21 cellular contexts compared by ENCODE assay signal in genomic region chr7:133697585-133697984, GRCh38.
DNase-seq lines count a peak whose midpoint lies in the region; ATAC-seq, FAIRE-seq and TF ChIP-seq lines count a peak whose summit lies in the region.
"Had no signal": no experiment of that assay in that cellular context is flagged by ENCODE, and none has a peak within 500 bp of the region (broad histone marks: within the 10 kb centered on the region; RNA-seq: fewer than 3 reads in every experiment).

No MANE protein-coding gene starts in this region.

- POLR2A ChIA-PET in GM12878 (lab: Charles Lee), result interaction anchor here (0.5 kb wide), 1 partner anchor 13 kb away, joined by 4 read pairs; no protein-coding TSS in a partner anchor

- RAD21 ChIA-PET in GM12878 (lab: Charles Lee; ENCODE audit: unreplicated experiment), result no interaction called here

- H3K27ac Mint-ChIP-seq in GM23338 (0 out of 2 replicates have a peak overlapping the region, but pooled peaks have one; percentile 8), endodermal cell (no peak overlapping the region)
- H3K27ac Mint-ChIP-seq: B cell; CD14-positive monocyte; CD4-positive, alpha-beta T cell; CD8-positive, alpha-beta memory T cell had no signal

- BruUV-seq in GM12878 (replicated peaks; lab: Mats Ljungman, UMichigan), result no TSS peak

- H2AFZ ChIP-seq in GM23338 (no peak overlapping the region), GM12878 (ENCODE audit: control insufficient read depth, low read depth, low read length) (no peak overlapping the region)

- H2BK120ac ChIP-seq in mesendoderm (ENCODE audit: low read depth, low read length), result peak overlapping the region; percentile 82

- no peaks in the 10 kb centered on the region for H3K9me2 ChIP-seq in GM23338 (ENCODE audit: insufficient read depth)

- H3K36me3 ChIP-seq in GM23338 (ENCODE audit: insufficient read depth) (no peaks in the 10 kb centered on the region), GM12878 (ENCODE audit: control insufficient read depth in 2 of 2, insufficient read depth in 2 of 2, low read length in 1 of 2) (no peaks in the 10 kb centered on the region), mesendoderm (ENCODE audit: control insufficient read depth, insufficient read depth, low read length) (no peaks in the 10 kb centered on the region), endodermal cell (ENCODE audit: control insufficient read depth, insufficient read depth, low read length) (no peaks in the 10 kb centered on the region)
- H3K36me3 ChIP-seq: BLaER1 had no signal

- no peak overlapping the region for H4K5ac ChIP-seq in mesendoderm (ENCODE audit: low read length)

- H3K27me3 ChIP-seq in GM23338 (ENCODE audit: insufficient read depth) (no peaks in the 10 kb centered on the region), GM12878 (replicated peaks in 1 of 2; ENCODE audit: control insufficient read depth in 2 of 2, insufficient read depth in 2 of 2, low read length in 1 of 2) (no peaks in the 10 kb centered on the region), mesendoderm (ENCODE audit: insufficient read depth, low read length, poor library complexity) (no peaks in the 10 kb centered on the region), endodermal cell (ENCODE audit: control insufficient read depth, insufficient read depth, low read length, poor library complexity, severe bottlenecking) (no peaks in the 10 kb centered on the region)
- H3K27me3 ChIP-seq: BLaER1 had no signal

- H3K9me3 Mint-ChIP-seq in GM23338 (no peaks in the 10 kb centered on the region), endodermal cell (no peaks in the 10 kb centered on the region)
- H3K9me3 Mint-ChIP-seq: CD4-positive, alpha-beta T cell; CD8-positive, alpha-beta memory T cell had no signal

- no peaks in the 10 kb centered on the region for H3F3A ChIP-seq in GM23338 (replicated peaks; ENCODE audit: low read depth)

- no peak overlapping the region for H3K4me3 ChIP-seq in GM23338
- no peak overlapping the region for H3K4me3 ChIP-seq in GM12878
- no peak overlapping the region for H3K4me3 ChIP-seq in mesendoderm (ENCODE audit: low read length)
- no peak overlapping the region for H3K4me3 ChIP-seq in endodermal cell (ENCODE audit: low read length)
- H3K4me3 ChIP-seq: BLaER1 had no signal

- H3K4me2 ChIP-seq in GM23338 (no peak overlapping the region), GM12878 (ENCODE audit: control insufficient read depth, insufficient read depth) (no peak overlapping the region), mesendoderm (ENCODE audit: low read length) (no peak overlapping the region)
- H3K4me2 ChIP-seq: BLaER1 had no signal

- no peak overlapping the region for H3K18ac ChIP-seq in mesendoderm (ENCODE audit: low read length)

- TF ChIP-seq EP300 in GM12878 (IDR thresholded peaks at IDR 0.05; ENCODE audit: borderline replicate concordance in 1 of 2, control insufficient read depth in 1 of 2, low read depth in 2 of 2, low read length in 2 of 2), result no peak

- ATAC-seq in GM23338, result peak; percentile 50
- peak; percentile 43 for ATAC-seq in GM12878
- no peak for ATAC-seq in GM21447 (IDR thresholded peaks at IDR 0.05; ENCODE audit: unreplicated experiment)

- H3K4me1 ChIP-seq in GM23338 (ENCODE audit: insufficient read depth) (0 out of 2 replicates have a peak, but pooled peaks cover 3% of the 10 kb centered on the region), GM12878 (ENCODE audit: control insufficient read depth, insufficient read depth, low read length) (no peaks in the 10 kb centered on the region), mesendoderm (ENCODE audit: control insufficient read depth, low read depth, low read length) (no peaks in the 10 kb centered on the region), endodermal cell (ENCODE audit: control insufficient read depth, insufficient read depth, low read length) (peaks cover 12% of the 10 kb centered on the region)
- H3K4me1 ChIP-seq: BLaER1 had no signal

- DNase-seq in GM23338 (ENCODE audit: low spot score), result no peak
- no peak for DNase-seq in GM12878 (ENCODE audit: low read depth, low spot score)
- DNase-seq in mesendoderm, result peak; percentile 51
- DNase-seq in KG1 (lab: John Stamatoyannopoulos, UW), result no peak
- DNase-seq in T-helper 2 cell, result no peak
- DNase-seq in endodermal cell, result no peak
- DNase-seq: CD4-positive, alpha-beta T cell; CD8-positive, alpha-beta memory T cell; DMS 273 treated with DMSO at 0.1 percent for 48 hours; DMS79; GDM1; H7; HCEC 1CT had no signal

- CTCF ChIA-PET in GM12878 (lab: Yijun Ruan, JAX), result no interaction called here

- TF ChIP-seq CTCF in GM23338 (conservative IDR thresholded peaks at IDR 0.05; ENCODE audit: low read depth in 2 of 2) (no peak), GM12878 (IDR thresholded peaks at IDR 0.05 in 2 of 3, conservative IDR thresholded peaks at IDR 0.05 in 1 of 3; ENCODE audit: control insufficient read depth in 2 of 3, extremely low read depth in 1 of 3, insufficient read depth in 1 of 3, low read depth in 3 of 3, low read length in 3 of 3) (no peak), endodermal cell (conservative IDR thresholded peaks at IDR 0.05) (no peak)

- TF ChIP-seq POLR2A in GM12878 (IDR thresholded peaks at IDR 0.05; ENCODE audit: low read depth, low read length), result no peak

- no peak overlapping the region for H4K8ac ChIP-seq in mesendoderm (ENCODE audit: low read depth, low read length)

- no peaks in the 10 kb centered on the region for H3K79me1 ChIP-seq in mesendoderm (ENCODE audit: low read length)

- no peak overlapping the region for H3K27ac ChIP-seq in GM23338 (ENCODE audit: low read depth)
- H3K27ac ChIP-seq in GM12878 (ENCODE audit: control insufficient read depth, insufficient read depth), result no peak overlapping the region
- no peak overlapping the region for H3K27ac ChIP-seq in mesendoderm (ENCODE audit: low read depth, low read length)
- no peak overlapping the region for H3K27ac ChIP-seq in endodermal cell (ENCODE audit: low read depth, low read length)
- H3K27ac ChIP-seq: BLaER1 had no signal

- no peak for TF ChIP-seq RAD21 in GM12878 (IDR thresholded peaks at IDR 0.05; ENCODE audit: insufficient read depth, low read depth, low read length)

- no peak overlapping the region for H2BK15ac ChIP-seq in mesendoderm (replicated peaks; ENCODE audit: low read depth)

- FAIRE-seq in GM12878 (lab: Jason Lieb, UNC), result no peak
- FAIRE-seq: D721Med, GM12891, GM19239, H1 had no signal

- H3K4ac ChIP-seq in mesendoderm (ENCODE audit: low read depth, low read length), result no peak overlapping the region

- WGBS in GM12878 (ENCODE audit: insufficient coverage, insufficient replicate concordance, low lambda C conversion rate, missing lambda C conversion rate), result 97% methylated on average over 4 of the region's 4 CpGs
- WGBS in mesendoderm (ENCODE audit: extremely low coverage, insufficient coverage, low lambda C conversion rate), result no CpG with 5 or more reads among the region's 4 CpGs
- 71 to 95% methylated on average over 4 of the region's 4 CpGs for WGBS in endodermal cell (ENCODE audit: insufficient coverage in 1 of 2, insufficient read length in 1 of 2), 2 experiments

- H3K27me3 Mint-ChIP-seq in GM23338 (ENCODE audit: insufficient read depth, low read depth, poor library complexity) (no peaks in the 10 kb centered on the region), endodermal cell (ENCODE audit: insufficient read depth) (no peaks in the 10 kb centered on the region)
- H3K27me3 Mint-ChIP-seq: B cell; CD4-positive, alpha-beta T cell; CD8-positive, alpha-beta memory T cell had no signal

- no peak overlapping the region for H3K23ac ChIP-seq in mesendoderm (ENCODE audit: low read length)

- H2AK5ac ChIP-seq in mesendoderm (ENCODE audit: low read length), result no peak overlapping the region

- no peak overlapping the region for H2BK5ac ChIP-seq in mesendoderm (ENCODE audit: low read length)

- no peaks in the 10 kb centered on the region for H3K36me3 Mint-ChIP-seq in GM23338 (ENCODE audit: low read depth)
- H3K36me3 Mint-ChIP-seq in endodermal cell (ENCODE audit: low read depth), result peaks cover 5% of the 10 kb centered on the region

- H4K20me1 ChIP-seq in GM23338 (replicated peaks; ENCODE audit: insufficient read depth), result no peaks in the 10 kb centered on the region
- H4K20me1 ChIP-seq in GM12878 (ENCODE audit: control insufficient read depth, insufficient read depth), result no peaks in the 10 kb centered on the region
- H4K20me1 ChIP-seq: BLaER1 had no signal

- SMC1A ChIA-PET in GM12878 (lab: Charles Lee; ENCODE audit: uncharacterized antibody, unreplicated experiment), result interaction anchor here (1.0 kb wide), 1 partner anchor 19 kb away, joined by 5 read pairs; no protein-coding TSS in a partner anchor

- no peaks in the 10 kb centered on the region for H3K79me2 ChIP-seq in GM23338 (replicated peaks; ENCODE audit: insufficient read depth)
- H3K79me2 ChIP-seq in GM12878 (ENCODE audit: control insufficient read depth, insufficient read depth, low read length), result no peaks in the 10 kb centered on the region
- no peaks in the 10 kb centered on the region for H3K79me2 ChIP-seq in mesendoderm (ENCODE audit: control insufficient read depth, insufficient read depth, low read length)

- peaks cover 8% of the 10 kb centered on the region for H3K4me1 Mint-ChIP-seq in GM23338
- H3K4me1 Mint-ChIP-seq in endodermal cell, result peaks cover 18% of the 10 kb centered on the region
- H3K4me1 Mint-ChIP-seq: B cell had no signal

- intact Hi-C loops in GM12878 (cut with micrococcal nuclease; ENCODE audit: unreplicated experiment), result no loop called here

- H3K9me3 ChIP-seq in GM12878 (replicated peaks; ENCODE audit: control insufficient read depth, insufficient read depth, low read length) (no peaks in the 10 kb centered on the region), endodermal cell (ENCODE audit: control insufficient read depth, low read length) (no peaks in the 10 kb centered on the region)
- H3K9me3 ChIP-seq: BLaER1 had no signal

- H3K4me3 Mint-ChIP-seq in GM23338, result no peak overlapping the region
- no peak overlapping the region for H3K4me3 Mint-ChIP-seq in endodermal cell
- H3K4me3 Mint-ChIP-seq: B cell; CD14-positive monocyte; CD4-positive, alpha-beta T cell; CD8-positive, alpha-beta memory T cell had no signal

- no peak overlapping the region for H3K56ac ChIP-seq in mesendoderm (ENCODE audit: low read length)

- in situ Hi-C loops in GM12878 (cut with MboI), result no loop called here

- H3K9ac ChIP-seq in GM12878 (ENCODE audit: control insufficient read depth, insufficient read depth, low read length) (no peak overlapping the region), mesendoderm (ENCODE audit: low read length) (no peak overlapping the region), endodermal cell (ENCODE audit: extremely low read depth, low read length, poor library complexity, severe bottlenecking) (no peak overlapping the region)
- H3K9ac ChIP-seq: BLaER1 had no signal

TF ChIP-seq in GM23338, 12 proteins besides CTCF, POLR2A, EP300 and RAD21 (continues in another document):
- no peak for TF ChIP-seq EZH2 (IDR thresholded peaks at IDR 0.05; ENCODE audit: low read depth, unreplicated experiment)
- TF ChIP-seq POLR2AphosphoS5 (IDR thresholded peaks at IDR 0.05; ENCODE audit: low read depth), result no peak
- no peak for TF ChIP-seq EZH2phosphoT487 (IDR thresholded peaks at IDR 0.05; ENCODE audit: unreplicated experiment)

TF ChIP-seq in GM12878, 131 proteins besides CTCF, POLR2A, EP300 and RAD21 (continues in another document):
- TF ChIP-seq IKZF1 (conservative IDR thresholded peaks at IDR 0.05), result peak; percentile 60
